Comparison of ENCODE assay signal across 12 cellular contexts in genomic region chrX:136055651-136056221, GRCh38.
DNase-seq lines count a peak whose midpoint lies in the region; ATAC-seq and TF ChIP-seq lines count a peak whose summit lies in the region.
"Had no signal": no experiment of that assay in that cellular context is flagged by ENCODE, and none has a peak within 500 bp of the region (broad histone marks: within the 10 kb centered on the region; RNA-seq: fewer than 3 reads in every experiment).

No MANE protein-coding gene starts in this region.

- no peaks in the 10 kb centered on the region for H3K36me3 ChIP-seq in lower lobe of right lung
- no peaks in the 10 kb centered on the region for H3K36me3 ChIP-seq in thyroid gland

- no peaks in the 10 kb centered on the region for H3K4me1 Mint-ChIP-seq in glutamatergic neuron (ENCODE audit: low read depth, unreplicated experiment)
- H3K4me1 Mint-ChIP-seq in activated CD8-positive, alpha-beta memory T cell treated with anti-CD3 and anti-CD28 coated beads, Interleukin-2, amount 10 ng/mL, durations not matched to agents 7 days and 5 days: peaks cover 7% of the 10 kb centered on the region

- no peaks in the 10 kb centered on the region for H3K27me3 ChIP-seq in lower lobe of right lung (ENCODE audit: low read depth)
- H3K27me3 ChIP-seq in thyroid gland: no peaks in the 10 kb centered on the region

- H3K4me3 Mint-ChIP-seq in glutamatergic neuron (ENCODE audit: unreplicated experiment): no peak overlapping the region
- H3K4me3 Mint-ChIP-seq in activated CD8-positive, alpha-beta memory T cell treated with anti-CD3 and anti-CD28 coated beads, Interleukin-2, amount 10 ng/mL, durations not matched to agents 7 days and 5 days: no peak overlapping the region

- CTCF ChIA-PET in activated CD8-positive, alpha-beta memory T cell treated with anti-CD3 and anti-CD28 coated beads, Interleukin-2, amount 10 ng/mL, durations not matched to agents 7 days and 5 days (lab: Charles Lee): no interaction called here

- DNase-seq in HT1080 (ENCODE audit: low read depth): peak; percentile 38
- DNase-seq in dermis blood vessel endothelial cell: peak; percentile 85
- DNase-seq in lower lobe of right lung: no peak
- DNase-seq in thyroid gland: peak; percentile 42 to 47
- DNase-seq in activated CD4-positive, alpha-beta T cell treated with anti-CD3 and anti-CD28 coated beads for 4 hours: no peak
- no peak for DNase-seq in glutamatergic neuron
- no peak for DNase-seq in activated CD8-positive, alpha-beta memory T cell treated with anti-CD3 and anti-CD28 coated beads, Interleukin-2, amount 10 ng/mL, durations not matched to agents 7 days and 5 days
- DNase-seq: DND-41; effector CD8-positive, alpha-beta T cell; NCI-H146 had no signal

- no peak for TF ChIP-seq CTCF in lower lobe of right lung (IDR thresholded peaks at IDR 0.05)
- no peak for TF ChIP-seq CTCF in thyroid gland (IDR thresholded peaks at IDR 0.05)
- no peak for TF ChIP-seq CTCF in glutamatergic neuron (IDR thresholded peaks at IDR 0.05; ENCODE audit: partially characterized antibody, unreplicated experiment)

- intact Hi-C loops in lower lobe of right lung (cut with DNase I): no loop called here
- intact Hi-C loops in thyroid gland (cut with DNase I): no loop called here

- H3K27me3 Mint-ChIP-seq in glutamatergic neuron (ENCODE audit: unreplicated experiment): peaks cover 1% of the 10 kb centered on the region
- H3K27me3 Mint-ChIP-seq in activated CD8-positive, alpha-beta memory T cell treated with anti-CD3 and anti-CD28 coated beads, Interleukin-2, amount 10 ng/mL, durations not matched to agents 7 days and 5 days: no peaks in the 10 kb centered on the region
- H3K27me3 Mint-ChIP-seq: activated T-helper 17 cell treated with anti-CD3 and anti-CD28 coated beads, Interleukin-2, amount 50 U/mL, for 72 hours had no signal

- 21 to 25% methylated on average over 5 of the region's 5 CpGs for WGBS in thyroid gland, 2 donors

- H3K4me1 ChIP-seq in lower lobe of right lung (no peaks in the 10 kb centered on the region), thyroid gland (no peaks in the 10 kb centered on the region)

- no peak overlapping the region for H3K27ac Mint-ChIP-seq in glutamatergic neuron (ENCODE audit: unreplicated experiment)
- H3K27ac Mint-ChIP-seq in activated CD8-positive, alpha-beta memory T cell treated with anti-CD3 and anti-CD28 coated beads, Interleukin-2, amount 10 ng/mL, durations not matched to agents 7 days and 5 days: no peak overlapping the region
- H3K27ac Mint-ChIP-seq: activated T-helper 17 cell treated with anti-CD3 and anti-CD28 coated beads, Interleukin-2, amount 50 U/mL, for 72 hours had no signal

- no peaks in the 10 kb centered on the region for H3K9me3 ChIP-seq in lower lobe of right lung
- no peaks in the 10 kb centered on the region for H3K9me3 ChIP-seq in thyroid gland

- H3K27ac ChIP-seq in lower lobe of right lung (peak overlapping the region; percentile 62), thyroid gland (peak overlapping the region; percentile 27 to 62 (median 51))

- peak; percentile 68 to 72 for ATAC-seq in lower lobe of right lung
- no peak for ATAC-seq in HG03342 (IDR thresholded peaks at IDR 0.05; ENCODE audit: unreplicated experiment)
- ATAC-seq in activated CD8-positive, alpha-beta memory T cell treated with anti-CD3 and anti-CD28 coated beads, Interleukin-2, amount 10 ng/mL, durations not matched to agents 7 days and 5 days: no peak
- ATAC-seq: activated T-helper 17 cell treated with anti-CD3 and anti-CD28 coated beads, Interleukin-2, amount 50 U/mL, for 72 hours had no signal

- no peak overlapping the region for H3K4me3 ChIP-seq in lower lobe of right lung
- H3K4me3 ChIP-seq in thyroid gland (replicated peaks in 1 of 3): no peak overlapping the region

- no peaks in the 10 kb centered on the region for H3K36me3 Mint-ChIP-seq in glutamatergic neuron (ENCODE audit: unreplicated experiment)
- no peaks in the 10 kb centered on the region for H3K36me3 Mint-ChIP-seq in activated CD8-positive, alpha-beta memory T cell treated with anti-CD3 and anti-CD28 coated beads, Interleukin-2, amount 10 ng/mL, durations not matched to agents 7 days and 5 days

- peak in 1 of 2 donors; percentile 60 for TF ChIP-seq POLR2A in thyroid gland (IDR thresholded peaks at IDR 0.05)

- no peaks in the 10 kb centered on the region for H3K9me3 Mint-ChIP-seq in glutamatergic neuron (ENCODE audit: unreplicated experiment)
- no peaks in the 10 kb centered on the region for H3K9me3 Mint-ChIP-seq in activated CD8-positive, alpha-beta memory T cell treated with anti-CD3 and anti-CD28 coated beads, Interleukin-2, amount 10 ng/mL, durations not matched to agents 7 days and 5 days (ENCODE audit: low read depth)
- H3K9me3 Mint-ChIP-seq: activated T-helper 17 cell treated with anti-CD3 and anti-CD28 coated beads, Interleukin-2, amount 50 U/mL, for 72 hours had no signal

Comparison
In these comparisons a context has a peak if more than half of its experiments do, and no peak if none do; other contexts are left out.
1. DNase-seq: peak in HT1080 (single experiment), dermis blood vessel endothelial cell (single experiment) and thyroid gland (2 of 2); none in lower lobe of right lung (single experiment), activated CD4-positive, alpha-beta T cell treated with anti-CD3 and anti-CD28 coated beads for 4 hours (0 of 2), glutamatergic neuron (single experiment) and activated CD8-positive, alpha-beta memory T cell treated with anti-CD3 and anti-CD28 coated beads, Interleukin-2, amount 10 ng/mL, durations not matched to agents 7 days and 5 days (single experiment).
2. ATAC-seq: peak in lower lobe of right lung (2 of 2); none in HG03342 (single experiment) and activated CD8-positive, alpha-beta memory T cell treated with anti-CD3 and anti-CD28 coated beads, Interleukin-2, amount 10 ng/mL, durations not matched to agents 7 days and 5 days (single experiment).